ENCODE assay signal across 22 cellular contexts in the genomic region with DNA sequence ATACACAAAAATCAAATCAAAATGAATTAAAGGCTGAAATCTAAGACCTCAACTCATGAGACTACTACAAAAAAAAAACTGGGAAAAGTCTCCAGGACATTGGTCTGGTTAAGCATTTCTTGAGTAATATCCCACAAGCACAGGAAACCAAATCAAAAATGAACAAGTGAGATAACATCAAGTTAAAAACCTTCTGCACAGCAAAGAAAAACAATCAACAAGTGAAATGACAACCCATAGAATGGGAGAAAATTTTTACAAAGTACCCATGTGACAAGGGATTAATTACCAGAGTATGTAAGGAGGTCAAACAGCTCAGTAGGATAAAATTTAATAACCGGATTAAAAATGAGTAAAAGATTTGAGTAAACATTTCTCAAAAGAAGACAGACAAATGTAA.
DNase-seq lines count a peak whose midpoint lies in the region; ATAC-seq, FAIRE-seq and TF ChIP-seq lines count a peak whose summit lies in the region.
"Had no signal": no experiment of that assay in that cellular context is flagged by ENCODE, and none has a peak within 500 bp of the region (broad histone marks: within the 10 kb centered on the region; RNA-seq: fewer than 3 reads in every experiment).

No MANE protein-coding gene starts in this region.

- no peaks in the 10 kb centered on the region for H3K9me1 ChIP-seq in endothelial cell of umbilical vein (replicated peaks; ENCODE audit: control insufficient read depth, extremely low read depth, insufficient read depth, low read length)

- H3K4me3 ChIP-seq in endothelial cell of umbilical vein (replicated peaks in 1 of 3; ENCODE audit: insufficient read depth in 1 of 3, low read depth in 1 of 3, low read length in 3 of 3): no peak overlapping the region
- no peak overlapping the region for H3K4me3 ChIP-seq in retinal pigment epithelial cell (ENCODE audit: low read length)
- H3K4me3 ChIP-seq: A549; BLaER1 treated with 17β-estradiol and CSF1 and Interleukin-3, amounts not matched to agents 10 nM and 100 nM had no signal

- no peak for ATAC-seq in GM21526 (IDR thresholded peaks at IDR 0.05; ENCODE audit: low FRiP score, unreplicated experiment)
- ATAC-seq: A549; CD8-positive, alpha-beta T cell had no signal

- POLR2A ChIA-PET in endothelial cell of umbilical vein (lab: Charles Lee): no interaction called here

- no peak overlapping the region for H2AFZ ChIP-seq in endothelial cell of umbilical vein (ENCODE audit: low read depth, low read length)

- H3K9ac ChIP-seq in endothelial cell of umbilical vein (replicated peaks; ENCODE audit: extremely low read depth, insufficient read depth, low read length): no peak overlapping the region
- H3K9ac ChIP-seq: BLaER1 treated with 17β-estradiol and CSF1 and Interleukin-3, amounts not matched to agents 10 nM and 100 nM had no signal

- dilution Hi-C loops in endothelial cell of umbilical vein (cut with MboI; ENCODE audit: extremely low pct_ligation_motif_present, low sequenced_read_pairs): no loop called here

- CTCF ChIA-PET in endothelial cell of umbilical vein (lab: Charles Lee): no interaction called here

- peaks cover 7% of the 10 kb centered on the region for H3K4me1 ChIP-seq in endothelial cell of umbilical vein (ENCODE audit: control insufficient read depth, extremely low read depth, insufficient read depth, low read length)
- H3K4me1 ChIP-seq: BLaER1 treated with 17β-estradiol and CSF1 and Interleukin-3, amounts not matched to agents 10 nM and 100 nM had no signal

- H3K27me3 ChIP-seq in endothelial cell of umbilical vein (ENCODE audit: control insufficient read depth in 2 of 2, insufficient read depth in 2 of 2, low read length in 2 of 2): no peaks in the 10 kb centered on the region
- H3K27me3 ChIP-seq: BLaER1 treated with 17β-estradiol and CSF1 and Interleukin-3, amounts not matched to agents 10 nM and 100 nM had no signal

- no peaks in the 10 kb centered on the region for H4K20me1 ChIP-seq in endothelial cell of umbilical vein (replicated peaks; ENCODE audit: control insufficient read depth, extremely low read depth, insufficient read depth, low read length)
- H4K20me1 ChIP-seq: BLaER1 treated with 17β-estradiol and CSF1 and Interleukin-3, amounts not matched to agents 10 nM and 100 nM had no signal

- TF ChIP-seq CTCF in endothelial cell of umbilical vein (IDR thresholded peaks at IDR 0.05; ENCODE audit: extremely low read depth in 1 of 2, insufficient read depth in 1 of 2, low read depth in 1 of 2, low read length in 2 of 2) (no peak), retinal pigment epithelial cell (conservative IDR thresholded peaks at IDR 0.05; ENCODE audit: low read depth, low read length) (no peak)

- no peak overlapping the region for H3K4me2 ChIP-seq in endothelial cell of umbilical vein (ENCODE audit: insufficient read depth, low read length)
- H3K4me2 ChIP-seq: A549; BLaER1 treated with 17β-estradiol and CSF1 and Interleukin-3, amounts not matched to agents 10 nM and 100 nM had no signal

- BruUV-seq in endothelial cell of umbilical vein (replicated peaks; lab: Mats Ljungman, UMichigan): no TSS peak

- intact Hi-C loops in endothelial cell of umbilical vein (cut with micrococcal nuclease): no loop called here

- H3K36me3 ChIP-seq in endothelial cell of umbilical vein (ENCODE audit: control insufficient read depth in 2 of 2, extremely low read depth in 1 of 2, insufficient read depth in 2 of 2, low read length in 2 of 2): no peaks in the 10 kb centered on the region
- H3K36me3 ChIP-seq: BLaER1 treated with 17β-estradiol and CSF1 and Interleukin-3, amounts not matched to agents 10 nM and 100 nM had no signal

- peak; percentile 62 for FAIRE-seq in endothelial cell of umbilical vein (lab: Jason Lieb, UNC)
- FAIRE-seq: A549, D721Med, G401.6, GM12891, GM19239 had no signal

- no peak overlapping the region for H3K27ac ChIP-seq in endothelial cell of umbilical vein (ENCODE audit: insufficient read depth, low read depth, low read length)
- H3K27ac ChIP-seq: 22Rv1; A549; BLaER1 treated with 17β-estradiol and CSF1 and Interleukin-3, amounts not matched to agents 10 nM and 100 nM; C4-2B had no signal

- DNase-seq in EH (ENCODE audit: low read depth) (peak; percentile 61), M059J (ENCODE audit: low read depth) (peak; percentile 48), endothelial cell of umbilical vein (ENCODE audit: low read depth, low spot score) (peak; percentile 64), retinal pigment epithelial cell (ENCODE audit: low read depth) (peak; percentile 82), islet precursor cell (no peak), MV-4-11 (lab: John Stamatoyannopoulos, UW) (no peak)
- DNase-seq: AML-193; Caco-2; Calu3; CD4-positive, alpha-beta T cell; CD8-positive, alpha-beta T cell; DMS79 treated with DMSO at 0.1 percent for 48 hours; GF-D8 had no signal

- no peaks in the 10 kb centered on the region for H3K9me3 ChIP-seq in endothelial cell of umbilical vein (replicated peaks; ENCODE audit: control insufficient read depth, insufficient read depth, low read length)
- H3K9me3 ChIP-seq: A549; BLaER1 treated with 17β-estradiol and CSF1 and Interleukin-3, amounts not matched to agents 10 nM and 100 nM; Caco-2 had no signal

- no peaks in the 10 kb centered on the region for H3K79me2 ChIP-seq in endothelial cell of umbilical vein (ENCODE audit: control insufficient read depth, insufficient read depth, low read length)

- TF ChIP-seq POLR2A in endothelial cell of umbilical vein (IDR thresholded peaks at IDR 0.05; ENCODE audit: low read depth, low read length): no peak

TF ChIP-seq in endothelial cell of umbilical vein, 7 proteins besides CTCF, POLR2A, EP300 and RAD21:
- TF ChIP-seq, protein P1, sequence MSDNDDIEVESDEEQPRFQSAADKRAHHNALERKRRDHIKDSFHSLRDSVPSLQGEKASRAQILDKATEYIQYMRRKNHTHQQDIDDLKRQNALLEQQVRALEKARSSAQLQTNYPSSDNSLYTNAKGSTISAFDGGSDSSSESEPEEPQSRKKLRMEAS (IDR thresholded peaks at IDR 0.05; ENCODE audit: insufficient read depth, insufficient read length): no peak
- no peak for TF ChIP-seq EZH2 (IDR thresholded peaks at IDR 0.05; ENCODE audit: borderline replicate concordance, low read depth, low read length, severe bottlenecking)
- no peak for TF ChIP-seq GATA2 (IDR thresholded peaks at IDR 0.05; ENCODE audit: insufficient read depth, insufficient read length, low read depth, low read length)
- TF ChIP-seq FOS (IDR thresholded peaks at IDR 0.05; ENCODE audit: borderline replicate concordance, insufficient read depth, low read length): no peak
- TF ChIP-seq POLR2AphosphoS5 (IDR thresholded peaks at IDR 0.05; ENCODE audit: insufficient read depth, low read depth, low read length): no peak
- TF ChIP-seq MYC (IDR thresholded peaks at IDR 0.05; ENCODE audit: low read depth, low read length): no peak
- no peak for TF ChIP-seq JUN (IDR thresholded peaks at IDR 0.05; ENCODE audit: borderline replicate concordance, insufficient read depth, insufficient read length, low read depth)

Comparison
In these comparisons a context has a peak if more than half of its experiments do, and no peak if none do; other contexts are left out.
1. DNase-seq: peak in EH (single experiment), M059J (single experiment), endothelial cell of umbilical vein (single experiment) and retinal pigment epithelial cell (single experiment); none in islet precursor cell (single experiment) and MV-4-11 (single experiment).